In genomic region chr15:66934315-66934930, GRCh38 we compare ENCODE assay signal across 21 cellular contexts.
DNase-seq lines count a peak whose midpoint lies in the region; ATAC-seq and TF ChIP-seq lines count a peak whose summit lies in the region.
"Had no signal": no experiment of that assay in that cellular context is flagged by ENCODE, and none has a peak within 500 bp of the region (broad histone marks: within the 10 kb centered on the region; RNA-seq: fewer than 3 reads in every experiment).

No MANE protein-coding gene starts in this region.

- H3K27ac Mint-ChIP-seq in chondrocyte (ENCODE audit: unreplicated experiment) (no peak overlapping the region), nephron (no peak overlapping the region)
- H3K27ac Mint-ChIP-seq: CD8-positive, alpha-beta T cell had no signal

- peaks cover 0 to 23% (median 14%) of the 10 kb centered on the region in 4 donors for H3K4me1 ChIP-seq in tibial artery

- H3K36me3 ChIP-seq in tibial artery = no peaks in the 10 kb centered on the region
- H3K36me3 ChIP-seq: MG63, Peyer's patch had no signal

- H3K36me3 Mint-ChIP-seq in chondrocyte (ENCODE audit: low read depth) (no peaks in the 10 kb centered on the region), nephron (ENCODE audit: low read depth) (no peaks in the 10 kb centered on the region)
- H3K36me3 Mint-ChIP-seq: CD8-positive, alpha-beta T cell had no signal

- H3K27me3 Mint-ChIP-seq in chondrocyte (ENCODE audit: low read depth) = no peaks in the 10 kb centered on the region
- H3K27me3 Mint-ChIP-seq in nephron (ENCODE audit: low read depth) = peaks cover 4% of the 10 kb centered on the region

- ATAC-seq in GM19397 (IDR thresholded peaks at IDR 0.05; ENCODE audit: unreplicated experiment) = no peak
- ATAC-seq: CD8-positive, alpha-beta T cell had no signal

- H3K4me3 Mint-ChIP-seq in chondrocyte (ENCODE audit: unreplicated experiment) = no peak overlapping the region
- peak overlapping the region in 2 of 3 experiments; percentile 4 to 29 for H3K4me3 Mint-ChIP-seq in nephron
- H3K4me3 Mint-ChIP-seq: CD8-positive, alpha-beta T cell had no signal

- peak; percentile 11 for DNase-seq in activated CD4-positive, CD25-positive, alpha-beta regulatory T cell treated with anti-CD3 and anti-CD28 coated beads, Interleukin-2, amount 50 U/mL, for 72 hours
- no peak for DNase-seq in activated CD4-positive, CD25-positive, alpha-beta regulatory T cell (lab: John Stamatoyannopoulos, UW)
- peak; percentile 35 for DNase-seq in chondrocyte (ENCODE audit: low spot score)
- DNase-seq in tibial artery = peak; percentile 10 to 12
- DNase-seq in NCI-H2227 treated with DMSO at 0.1 percent for 48 hours (lab: John Stamatoyannopoulos, UW) = no peak
- no peak for DNase-seq in Kasumi-1 (lab: John Stamatoyannopoulos, UW)
- DNase-seq: CD8-positive, alpha-beta T cell; DND-41; MG63; NCI-H1092; NCI-H1694 treated with DMSO at 0.1 percent for 48 hours; NCI-H2107; NCI-H226; NCI-H524 treated with DMSO at 0.1 percent for 48 hours; Peyer's patch; SHP77 treated with DMSO at 0.1 percent for 48 hours had no signal

- H3K27ac ChIP-seq in tibial artery = no peak overlapping the region
- H3K27ac ChIP-seq: 22Rv1, GM23248, KMS-11, Peyer's patch had no signal

- intact Hi-C loops in tibial artery (cut with DNase I; ENCODE audit: low total_unique reads) = no loop called here

- no peak for TF ChIP-seq CTCF in chondrocyte (IDR thresholded peaks at IDR 0.05)
- TF ChIP-seq CTCF in nephron (IDR thresholded peaks at IDR 0.05; ENCODE audit: unreplicated experiment in 3 of 3) = no peak
- TF ChIP-seq CTCF in tibial artery (IDR thresholded peaks at IDR 0.05) = no peak

- H3K4me3 ChIP-seq in tibial artery = no peak overlapping the region
- H3K4me3 ChIP-seq: GM23248, MG63, Peyer's patch had no signal

- no peaks in the 10 kb centered on the region for H3K27me3 ChIP-seq in tibial artery
- H3K27me3 ChIP-seq: MG63, Peyer's patch had no signal

- H3K9me3 ChIP-seq in tibial artery = peaks cover 0 to 6% (median 4%) of the 10 kb centered on the region in 3 donors
- H3K9me3 ChIP-seq: Peyer's patch had no signal

- no peaks in the 10 kb centered on the region for H3K9me3 Mint-ChIP-seq in chondrocyte (ENCODE audit: low read depth)
- H3K9me3 Mint-ChIP-seq in nephron = no peaks in the 10 kb centered on the region
- H3K9me3 Mint-ChIP-seq: CD8-positive, alpha-beta T cell had no signal

- H3K4me1 Mint-ChIP-seq in chondrocyte (ENCODE audit: low read depth) = peaks cover 37% of the 10 kb centered on the region
- H3K4me1 Mint-ChIP-seq in nephron = peaks cover 46% of the 10 kb centered on the region

Comparison
In these comparisons a context has a peak if more than half of its experiments do, and no peak if none do; other contexts are left out.
1. DNase-seq: peak in activated CD4-positive, CD25-positive, alpha-beta regulatory T cell treated with anti-CD3 and anti-CD28 coated beads, Interleukin-2, amount 50 U/mL, for 72 hours (single experiment), chondrocyte (single experiment) and tibial artery (2 of 2); none in activated CD4-positive, CD25-positive, alpha-beta regulatory T cell (0 of 4), NCI-H2227 treated with DMSO at 0.1 percent for 48 hours (single experiment) and Kasumi-1 (0 of 2).